19 cellular contexts compared by ENCODE assay signal in genomic region chr3:197443506-197443905, GRCh38.
A peak's percentile ranks its signal among the peaks of the same experiment; 100 is the strongest.
DNase-seq lines count a peak whose midpoint lies in the region; ATAC-seq and TF ChIP-seq lines count a peak whose summit lies in the region.
"Had no signal": no experiment of that assay in that cellular context is flagged by ENCODE, and none has a peak within 500 bp of the region (broad histone marks: within the 10 kb centered on the region; RNA-seq: fewer than 3 reads in every experiment).

No MANE protein-coding gene starts in this region.

- H3K9me3 Mint-ChIP-seq in Caco-2 (ENCODE audit: unreplicated experiment) = no peaks in the 10 kb centered on the region
- H3K9me3 Mint-ChIP-seq: CD8-positive, alpha-beta memory T cell; GM23338; IgD-negative memory B cell had no signal

- no peak overlapping the region for H3K9ac ChIP-seq in trophoblast cell (ENCODE audit: low read length)
- H3K9ac ChIP-seq: BLaER1 treated with 17β-estradiol and CSF1 and Interleukin-3, amounts not matched to agents 10 nM and 100 nM had no signal

- H2BK120ac ChIP-seq in trophoblast cell (ENCODE audit: insufficient read depth, low read length, poor library complexity) = no peak overlapping the region

- no TSS peak for BruUV-seq in Caco-2 (replicated peaks; lab: Mats Ljungman, UMichigan)

- no peaks in the 10 kb centered on the region for H3K79me2 ChIP-seq in trophoblast cell (ENCODE audit: control insufficient read depth, insufficient read depth, low read length, poor library complexity)

- no peaks in the 10 kb centered on the region for H3K4me1 ChIP-seq in Caco-2
- no peaks in the 10 kb centered on the region for H3K4me1 ChIP-seq in left lung
- no peaks in the 10 kb centered on the region for H3K4me1 ChIP-seq in trophoblast cell (ENCODE audit: control insufficient read depth in 1 of 2, insufficient read depth in 2 of 2, low read length in 2 of 2)

- no peak overlapping the region for H2BK5ac ChIP-seq in trophoblast cell (ENCODE audit: low read depth, low read length, poor library complexity)

- no peak overlapping the region for H4K8ac ChIP-seq in trophoblast cell (ENCODE audit: low read depth, low read length)

- H2AK5ac ChIP-seq in trophoblast cell (ENCODE audit: low read length) = no peak overlapping the region

- H3K36me3 Mint-ChIP-seq in Caco-2 (ENCODE audit: insufficient read depth, unreplicated experiment) = no peaks in the 10 kb centered on the region
- H3K36me3 Mint-ChIP-seq: CD4-positive, CD25-positive, alpha-beta regulatory T cell; IgD-negative memory B cell had no signal

- DNase-seq in Caco-2 (no peak), left lung (peak in 1 of 2 donors; percentile 37), trophoblast cell (no peak), NCI-H2081 (lab: John Stamatoyannopoulos, UW) (no peak)
- DNase-seq in stimulated activated CD8-positive, alpha-beta memory T cell treated with anti-CD3 and anti-CD28 coated beads, Interleukin-4, amount 100 ng/mL, for 48 hours = no peak
- DNase-seq: CD4-positive, CD25-positive, alpha-beta regulatory T cell; CD8-positive, alpha-beta memory T cell; COR-L47; H7; KG1 had no signal

- no peak overlapping the region for H4K12ac ChIP-seq in trophoblast cell (ENCODE audit: low read depth, low read length)

- no peak overlapping the region for H3K23ac ChIP-seq in trophoblast cell (ENCODE audit: low read length)

- H3K9me3 ChIP-seq in Caco-2 = no peaks in the 10 kb centered on the region
- no peaks in the 10 kb centered on the region for H3K9me3 ChIP-seq in KOPT-K1 (ENCODE audit: insufficient read depth, low read length, poor library complexity, severe bottlenecking)
- H3K9me3 ChIP-seq in left lung = no peaks in the 10 kb centered on the region
- H3K9me3 ChIP-seq in trophoblast cell (ENCODE audit: insufficient read depth, low read depth, low read length) = no peaks in the 10 kb centered on the region
- H3K9me3 ChIP-seq: BLaER1 treated with 17β-estradiol and CSF1 and Interleukin-3, amounts not matched to agents 10 nM and 100 nM had no signal

- CTCF ChIA-PET in Caco-2 (lab: Charles Lee) = no interaction called here

- H3K27me3 Mint-ChIP-seq in Caco-2 (ENCODE audit: insufficient read depth, unreplicated experiment) = no peaks in the 10 kb centered on the region

- H3K4me3 Mint-ChIP-seq in Caco-2 (ENCODE audit: unreplicated experiment) = no peak overlapping the region
- H3K4me3 Mint-ChIP-seq: B cell; CD4-positive, CD25-positive, alpha-beta regulatory T cell; CD8-positive, alpha-beta memory T cell; GM23338; IgD-negative memory B cell had no signal

- H3K14ac ChIP-seq in trophoblast cell (ENCODE audit: low read length) = no peak overlapping the region

- intact Hi-C loops in Caco-2 (cut with micrococcal nuclease; ENCODE audit: unreplicated experiment) (no loop called here), left lung (cut with DNase I) (no loop called here)

- no peak overlapping the region for H2BK12ac ChIP-seq in trophoblast cell (ENCODE audit: low read length)

- no peak overlapping the region for H4K91ac ChIP-seq in trophoblast cell (ENCODE audit: low read depth, low read length)

- no peak overlapping the region for H3K18ac ChIP-seq in trophoblast cell (ENCODE audit: low read length)

- H3K27me3 ChIP-seq in Caco-2 (replicated peaks; ENCODE audit: control insufficient read depth, insufficient read depth, low read length) (no peaks in the 10 kb centered on the region), left lung (no peaks in the 10 kb centered on the region), trophoblast cell (ENCODE audit: insufficient read depth, low read length) (peaks cover 3% of the 10 kb centered on the region)
- H3K27me3 ChIP-seq: BLaER1 treated with 17β-estradiol and CSF1 and Interleukin-3, amounts not matched to agents 10 nM and 100 nM had no signal

- TF ChIP-seq CTCF in Caco-2 (IDR thresholded peaks at IDR 0.05; ENCODE audit: insufficient read depth in 1 of 2, low read depth in 1 of 2, low read length in 1 of 2, severe bottlenecking in 1 of 2, unreplicated experiment in 1 of 2) = no peak
- TF ChIP-seq CTCF in left lung (IDR thresholded peaks at IDR 0.05) = no peak

- H3K36me3 ChIP-seq in Caco-2 (ENCODE audit: control insufficient read depth, insufficient read depth, low read length) (no peaks in the 10 kb centered on the region), KOPT-K1 (ENCODE audit: insufficient read depth, low read length) (no peaks in the 10 kb centered on the region), left lung (no peaks in the 10 kb centered on the region), trophoblast cell (ENCODE audit: control insufficient read depth in 1 of 2, insufficient read depth in 2 of 2, low read length in 2 of 2) (no peaks in the 10 kb centered on the region)
- H3K36me3 ChIP-seq: BLaER1 treated with 17β-estradiol and CSF1 and Interleukin-3, amounts not matched to agents 10 nM and 100 nM had no signal

- H3K27ac ChIP-seq in KOPT-K1 (ENCODE audit: low read depth, low read length, poor library complexity, severe bottlenecking) = peak overlapping the region; percentile 91
- no peak overlapping the region for H3K27ac ChIP-seq in left lung
- H3K27ac ChIP-seq in trophoblast cell (ENCODE audit: low read depth, low read length) = no peak overlapping the region
- H3K27ac ChIP-seq: BLaER1 treated with 17β-estradiol and CSF1 and Interleukin-3, amounts not matched to agents 10 nM and 100 nM had no signal

- POLR2A ChIA-PET in Caco-2 (lab: Charles Lee) = no interaction called here

- H3K4me3 ChIP-seq in Caco-2 (ENCODE audit: low read depth, low read length) (no peak overlapping the region), left lung (no peak overlapping the region), trophoblast cell (ENCODE audit: low read depth, low read length) (peak overlapping the region; percentile 40)
- H3K4me3 ChIP-seq: BLaER1 treated with 17β-estradiol and CSF1 and Interleukin-3, amounts not matched to agents 10 nM and 100 nM; GM23338 had no signal

- H3K79me1 ChIP-seq in trophoblast cell (ENCODE audit: low read length) = no peaks in the 10 kb centered on the region

- no peak overlapping the region for H3K4ac ChIP-seq in trophoblast cell (ENCODE audit: low read depth, low read length)

- WGBS in trophoblast cell (ENCODE audit: extremely low coverage, insufficient coverage, insufficient read length) = no CpG with 5 or more reads among the region's 8 CpGs

- ATAC-seq in left lung (peak; percentile 90), GM21528 (IDR thresholded peaks at IDR 0.05; ENCODE audit: low FRiP score, unreplicated experiment) (no peak), HG03135 (IDR thresholded peaks at IDR 0.05; ENCODE audit: unreplicated experiment) (no peak)
- ATAC-seq: GM23338, HCT116, HepG2 had no signal

- no peak overlapping the region for H3K4me2 ChIP-seq in trophoblast cell (ENCODE audit: low read length)
- H3K4me2 ChIP-seq: BLaER1 treated with 17β-estradiol and CSF1 and Interleukin-3, amounts not matched to agents 10 nM and 100 nM; GM23338 had no signal

- peaks cover 18% of the 10 kb centered on the region for H3K4me1 Mint-ChIP-seq in Caco-2 (ENCODE audit: low read depth, unreplicated experiment)
- H3K4me1 Mint-ChIP-seq: B cell; CD8-positive, alpha-beta memory T cell had no signal

- no peak overlapping the region for H2AFZ ChIP-seq in trophoblast cell (ENCODE audit: insufficient read depth, low read length, poor library complexity)
- H2AFZ ChIP-seq: GM23338 had no signal

- peak overlapping the region; percentile 16 for H3K27ac Mint-ChIP-seq in Caco-2 (ENCODE audit: unreplicated experiment)
- H3K27ac Mint-ChIP-seq: B cell, GM23338, IgD-negative memory B cell had no signal
